ENCODE assay signal across 8 cellular contexts in the genomic region with DNA sequence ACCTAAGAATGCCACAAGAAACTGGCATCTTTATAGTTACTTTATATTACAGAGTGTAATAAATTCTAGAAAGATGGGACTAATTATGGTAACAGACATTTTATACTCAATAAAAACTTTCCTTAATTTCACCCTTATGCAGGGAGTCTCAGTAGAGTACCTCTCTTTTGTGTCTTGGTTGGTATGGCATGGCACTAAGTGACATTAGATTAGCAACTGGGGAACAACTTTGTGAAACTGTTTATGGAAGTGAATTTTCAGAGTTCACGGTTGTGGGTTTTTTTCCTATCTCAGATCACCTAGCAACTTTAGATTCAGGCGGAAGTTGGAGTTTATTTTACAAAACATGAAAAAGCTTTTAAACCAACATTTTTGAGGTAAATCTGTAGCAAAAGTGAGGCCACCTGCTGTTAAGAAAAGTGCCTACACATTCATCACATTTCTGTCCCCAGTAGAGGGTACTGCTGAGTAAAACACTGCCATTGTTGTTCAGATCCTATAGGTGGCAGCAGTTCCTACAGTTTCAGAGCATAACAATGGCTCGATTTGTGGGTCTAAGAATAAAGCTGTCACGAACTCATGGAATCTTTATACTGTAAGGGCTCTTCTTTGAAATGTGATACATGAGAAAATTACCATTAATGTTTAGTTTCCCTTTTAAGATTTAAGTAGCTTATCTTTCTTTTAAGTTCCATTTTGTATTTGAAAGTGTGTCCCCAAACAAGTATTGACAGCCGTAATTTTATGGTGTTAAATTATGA.
DNase-seq lines count a peak whose midpoint lies in the region; ATAC-seq and TF ChIP-seq lines count a peak whose summit lies in the region.

No MANE protein-coding gene starts in this region.

- H3K27ac ChIP-seq in body of pancreas (no peak overlapping the region), smooth muscle cell (ENCODE audit: low read depth) (no peak overlapping the region)

- TF ChIP-seq CTCF in GM12865 (IDR thresholded peaks at IDR 0.05; ENCODE audit: insufficient read depth, low read depth, low read length, missing control alignments): peak; percentile 100
- TF ChIP-seq CTCF in body of pancreas (IDR thresholded peaks at IDR 0.05): peak; percentile 87 to 100 (median 100)
- peak; percentile 97 for TF ChIP-seq CTCF in smooth muscle cell (IDR thresholded peaks at IDR 0.05; ENCODE audit: borderline replicate concordance, insufficient read depth, poor library complexity, severe bottlenecking)

- peak; percentile 83 for DNase-seq in A172 (ENCODE audit: low spot score)
- DNase-seq in GM12865 (ENCODE audit: low read depth): peak; percentile 87
- peak; percentile 59 for DNase-seq in NCI-H1092 (lab: John Stamatoyannopoulos, UW)
- peak; percentile 46 for DNase-seq in SIG-M5 (lab: John Stamatoyannopoulos, UW)
- peak; percentile 35 to 71 (median 44) for DNase-seq in body of pancreas
- peak; percentile 85 for DNase-seq in iPS DF 4.7 (ENCODE audit: extremely low read depth, low spot score)
- DNase-seq in smooth muscle cell (lab: John Stamatoyannopoulos, UW; ENCODE audit: unreplicated experiment): no peak

- peak; percentile 96 for ATAC-seq in HG02763 (IDR thresholded peaks at IDR 0.05; ENCODE audit: unreplicated experiment)
- ATAC-seq in body of pancreas: peak; percentile 99

- H3K9ac ChIP-seq in smooth muscle cell (ENCODE audit: low read depth): no peak overlapping the region

- H3K36me3 ChIP-seq in body of pancreas (replicated peaks in 1 of 2; ENCODE audit: insufficient read depth in 1 of 2, low read depth in 2 of 2) (no peaks in the 10 kb centered on the region), smooth muscle cell (ENCODE audit: low read depth) (no peaks in the 10 kb centered on the region)

- H3K4me3 ChIP-seq in GM12865 (ENCODE audit: low read depth, low read length) (no peak overlapping the region), body of pancreas (no peak overlapping the region), smooth muscle cell (no peak overlapping the region)

- H2AFZ ChIP-seq in smooth muscle cell (ENCODE audit: low read depth): no peak overlapping the region

- H3K79me2 ChIP-seq in smooth muscle cell (ENCODE audit: low read depth): no peaks in the 10 kb centered on the region

- H4K20me1 ChIP-seq in smooth muscle cell (ENCODE audit: low read depth): no peaks in the 10 kb centered on the region

- no peaks in the 10 kb centered on the region for H3F3A ChIP-seq in smooth muscle cell (ENCODE audit: low read depth)

- no peak overlapping the region for H3K4me2 ChIP-seq in smooth muscle cell

- WGBS in body of pancreas, 2 donors: 19% methylated on average over 5 of the region's 5 CpGs
- 23% methylated on average over 5 of the region's 5 CpGs for WGBS in smooth muscle cell (ENCODE audit: low lambda C conversion rate)

- H3K9me3 ChIP-seq in body of pancreas (no peaks in the 10 kb centered on the region), smooth muscle cell (replicated peaks; ENCODE audit: low read depth) (no peaks in the 10 kb centered on the region)

- H3K27me3 ChIP-seq in body of pancreas (no peaks in the 10 kb centered on the region), smooth muscle cell (ENCODE audit: low read depth) (no peaks in the 10 kb centered on the region)

- intact Hi-C loops in body of pancreas (cut with DNase I): no loop called here

- no peak for TF ChIP-seq POLR2A in body of pancreas (IDR thresholded peaks at IDR 0.05)

- H3K4me1 ChIP-seq in body of pancreas: no peaks in the 10 kb centered on the region
- H3K4me1 ChIP-seq in smooth muscle cell (ENCODE audit: low read depth): peaks cover 4% of the 10 kb centered on the region
